Comparison of ENCODE assay signal across 13 cellular contexts in the genomic region with DNA sequence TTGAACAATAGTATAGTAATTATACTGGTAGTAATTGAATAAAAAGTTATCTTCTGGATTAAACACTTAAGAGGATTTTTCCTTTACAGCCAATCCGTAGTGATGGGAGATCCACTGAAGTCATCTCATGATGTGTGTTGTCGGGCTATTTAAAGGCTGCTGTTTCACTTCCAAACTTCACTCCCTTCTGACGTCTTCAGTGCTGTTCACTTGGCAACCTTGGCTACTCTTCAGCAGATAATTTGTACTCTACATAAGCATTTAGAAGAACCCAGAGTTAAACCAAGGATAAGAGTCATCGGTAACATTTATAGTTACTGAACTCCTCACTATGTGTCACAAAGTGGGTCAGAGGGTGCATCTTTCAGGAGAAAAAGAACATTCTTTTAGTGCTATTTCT.
DNase-seq lines count a peak whose midpoint lies in the region; ATAC-seq and TF ChIP-seq lines count a peak whose summit lies in the region.
"Had no signal": no experiment of that assay in that cellular context is flagged by ENCODE, and none has a peak within 500 bp of the region (broad histone marks: within the 10 kb centered on the region; RNA-seq: fewer than 3 reads in every experiment).

No MANE protein-coding gene starts in this region.

- no peak for TF ChIP-seq CTCF in AG09309 (IDR thresholded peaks at IDR 0.05; ENCODE audit: control insufficient read depth, insufficient read depth, low read depth, low read length, missing control alignments)

- DNase-seq in AG09309 (ENCODE audit: low read depth) = peak; percentile 0
- peak; percentile 16 for DNase-seq in NCI-H226
- DNase-seq in fibroblast of gingiva (ENCODE audit: low read depth) = peak; percentile 90
- peak; percentile 11 for DNase-seq in midbrain (lab: John Stamatoyannopoulos, UW)
- DNase-seq in GOT3 (lab: John Stamatoyannopoulos, UW) = no peak
- DNase-seq in NCI-H1436 treated with DMSO at 0.1 percent for 48 hours (lab: John Stamatoyannopoulos, UW) = no peak
- DNase-seq in DMS114 treated with DMSO at 0.1 percent for 48 hours (lab: John Stamatoyannopoulos, UW; ENCODE audit: unreplicated experiment) = no peak
- DNase-seq: activated CD4-positive, CD25-positive, alpha-beta regulatory T cell; activated CD8-positive, alpha-beta memory T cell treated with anti-CD3 and anti-CD28 coated beads, Interleukin-2, amount 50 U/mL, for 4 hours; activated naive CD4-positive, alpha-beta T cell treated with anti-CD3 and anti-CD28 coated beads, Interleukin-2, amount 10 ng/mL, durations not matched to agents 7 days and 5 days; NCI-H1092; occipital lobe had no signal

- H3K4me3 ChIP-seq in AG09309 (ENCODE audit: control insufficient read depth, low read depth, low read length) = no peak overlapping the region

- no peak for ATAC-seq in HG02840 (IDR thresholded peaks at IDR 0.05; ENCODE audit: low FRiP score, unreplicated experiment)

Comparison
In these comparisons a context has a peak if more than half of its experiments do, and no peak if none do; other contexts are left out.
1. DNase-seq: peak in AG09309 (single experiment), NCI-H226 (single experiment), fibroblast of gingiva (single experiment) and midbrain (single experiment); none in GOT3 (single experiment), NCI-H1436 treated with DMSO at 0.1 percent for 48 hours (single experiment) and DMS114 treated with DMSO at 0.1 percent for 48 hours (single experiment).